In genomic region chr15:78957416-78958093, GRCh38 we compare ENCODE assay signal across 2 cellular contexts.
TF ChIP-seq lines count a peak whose summit lies in the region.

No MANE protein-coding gene starts in this region.

TF ChIP-seq in HepG2, 621 proteins besides CTCF, POLR2A, EP300 and RAD21:
- no peak for TF ChIP-seq ERF (CRISPR knock-in tag; IDR thresholded peaks at IDR 0.05)
- no peak for TF ChIP-seq BRCA1 (CRISPR knock-in tag; IDR thresholded peaks at IDR 0.05)
- TF ChIP-seq ZNF720 (CRISPR knock-in tag; IDR thresholded peaks at IDR 0.05): no peak
- TF ChIP-seq, protein P1, sequence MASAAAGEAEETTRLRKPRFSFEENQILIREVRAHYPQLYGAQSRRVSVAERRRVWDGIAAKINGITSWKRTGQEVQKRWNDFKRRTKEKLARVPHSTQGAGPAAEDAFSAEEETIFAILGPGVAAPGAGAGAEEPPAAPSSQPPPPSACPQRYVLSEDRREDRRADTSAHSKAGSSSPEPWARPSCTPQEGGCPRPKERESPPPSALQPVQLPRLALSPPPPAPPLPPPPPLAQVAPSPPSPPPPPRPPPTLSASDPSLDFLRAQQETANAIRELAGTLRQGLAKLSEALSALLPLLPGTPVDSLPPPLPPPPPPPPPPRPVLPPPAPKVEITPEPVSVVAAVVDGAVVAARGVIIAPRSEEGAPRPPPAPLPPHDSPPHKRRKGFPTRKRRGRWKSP (CRISPR knock-in tag; IDR thresholded peaks at IDR 0.05): no peak
- TF ChIP-seq ZNF629 (CRISPR knock-in tag; conservative IDR thresholded peaks at IDR 0.05): peak; percentile 73
- TF ChIP-seq ZNF766 (CRISPR knock-in tag; IDR thresholded peaks at IDR 0.05; ENCODE audit: borderline replicate concordance): no peak

TF ChIP-seq in H1, 55 proteins besides CTCF, POLR2A, EP300 and RAD21:
- TF ChIP-seq SIN3A (conservative IDR thresholded peaks at IDR 0.05 in 1 of 2, IDR thresholded peaks at IDR 0.05 in 1 of 2; ENCODE audit: low read depth in 1 of 2, low read length in 2 of 2): no peak
- TF ChIP-seq KDM1A (IDR thresholded peaks at IDR 0.05; ENCODE audit: borderline replicate concordance, low read length): peak; percentile 62; the same call in 1 of the 2 replicates
- no peak for TF ChIP-seq POLR2AphosphoS5 (IDR thresholded peaks at IDR 0.05; ENCODE audit: low read depth, low read length)
- no peak for TF ChIP-seq HDAC6 (IDR thresholded peaks at IDR 0.05; ENCODE audit: low read depth, low read length)
- TF ChIP-seq EGR1 (IDR thresholded peaks at IDR 0.05; ENCODE audit: borderline replicate concordance, low read depth, low read length): no peak
